In the genomic region with DNA sequence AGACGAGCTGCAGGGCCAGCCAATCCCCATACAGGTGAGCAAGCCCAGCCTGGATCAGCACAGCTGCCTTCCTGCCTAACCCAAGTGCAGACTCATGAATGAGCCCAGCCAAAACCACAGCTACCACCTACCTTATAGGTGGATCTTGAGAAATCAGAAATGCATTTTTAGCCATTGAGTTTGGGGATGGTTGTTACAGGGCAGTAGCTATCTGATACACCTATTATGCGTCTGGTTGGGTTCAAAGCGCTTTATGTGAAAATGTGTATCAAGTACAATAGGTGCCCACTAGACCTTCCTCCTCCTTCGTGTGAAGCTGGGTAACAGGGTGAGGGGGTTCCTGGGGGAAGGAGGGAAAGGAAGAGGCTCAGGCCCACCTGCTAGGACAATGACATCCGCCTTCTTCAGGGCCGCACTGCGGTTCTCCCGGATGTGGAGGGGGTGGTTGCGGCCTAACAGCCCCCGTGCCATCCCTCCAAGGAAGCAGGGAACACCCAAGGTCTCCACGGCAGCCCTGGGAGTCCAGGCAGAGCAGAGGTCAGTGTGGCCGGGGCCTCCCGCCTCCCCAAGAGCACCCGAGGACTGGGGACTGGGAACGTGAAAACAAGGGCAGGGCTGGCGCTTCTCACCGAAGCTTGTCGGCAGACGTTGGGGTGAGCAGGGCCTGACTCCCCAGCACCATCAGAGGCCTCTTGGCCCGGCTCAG, we compare ENCODE assay signal across 1 cellular context.
TF ChIP-seq lines count a peak whose summit lies in the region.

No MANE protein-coding gene starts in this region.

TF ChIP-seq in HepG2, 621 proteins besides CTCF, POLR2A, EP300 and RAD21:
- TF ChIP-seq ARID5B (CRISPR knock-in tag; IDR thresholded peaks at IDR 0.05) (no peak), CCDC6 (CRISPR knock-in tag; IDR thresholded peaks at IDR 0.05) (no peak), SP5 (CRISPR knock-in tag; IDR thresholded peaks at IDR 0.05; ENCODE audit: borderline replicate concordance, low read depth) (no peak), ZNF605 (CRISPR knock-in tag; IDR thresholded peaks at IDR 0.05) (no peak), RBFOX2 (IDR thresholded peaks at IDR 0.05; ENCODE audit: low read depth, low read length) (0 out of 2 replicates have a peak, but pooled peaks have one; percentile 39), RBAK (CRISPR knock-in tag; IDR thresholded peaks at IDR 0.05) (peak; percentile 97), SNAPC2 (CRISPR knock-in tag; IDR thresholded peaks at IDR 0.05) (no peak), PLSCR1 (CRISPR knock-in tag; IDR thresholded peaks at IDR 0.05; ENCODE audit: borderline replicate concordance) (no peak), SMARCE1 (IDR thresholded peaks at IDR 0.05; ENCODE audit: borderline replicate concordance) (no peak), NR3C1 (CRISPR knock-in tag; IDR thresholded peaks at IDR 0.05) (no peak), RFX5 (IDR thresholded peaks at IDR 0.05; ENCODE audit: low read depth, low read length) (no peak), AGO2 (optimal IDR thresholded peaks at IDR 0.05; ENCODE audit: low read depth, low read length) (peak; percentile 30), ZNF501 (CRISPR knock-in tag; IDR thresholded peaks at IDR 0.05) (no peak), MEIS1 (CRISPR knock-in tag; IDR thresholded peaks at IDR 0.05; ENCODE audit: borderline replicate concordance) (no peak), KAT7 (CRISPR knock-in tag; IDR thresholded peaks at IDR 0.05; ENCODE audit: borderline replicate concordance) (no peak)
- TF ChIP-seq, protein P1, sequence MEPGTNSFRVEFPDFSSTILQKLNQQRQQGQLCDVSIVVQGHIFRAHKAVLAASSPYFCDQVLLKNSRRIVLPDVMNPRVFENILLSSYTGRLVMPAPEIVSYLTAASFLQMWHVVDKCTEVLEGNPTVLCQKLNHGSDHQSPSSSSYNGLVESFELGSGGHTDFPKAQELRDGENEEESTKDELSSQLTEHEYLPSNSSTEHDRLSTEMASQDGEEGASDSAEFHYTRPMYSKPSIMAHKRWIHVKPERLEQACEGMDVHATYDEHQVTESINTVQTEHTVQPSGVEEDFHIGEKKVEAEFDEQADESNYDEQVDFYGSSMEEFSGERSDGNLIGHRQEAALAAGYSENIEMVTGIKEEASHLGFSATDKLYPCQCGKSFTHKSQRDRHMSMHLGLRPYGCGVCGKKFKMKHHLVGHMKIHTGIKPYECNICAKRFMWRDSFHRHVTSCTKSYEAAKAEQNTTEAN (CRISPR knock-in tag; conservative IDR thresholded peaks at IDR 0.05), result no peak
